11 cellular contexts compared by ENCODE assay signal in the genomic region with DNA sequence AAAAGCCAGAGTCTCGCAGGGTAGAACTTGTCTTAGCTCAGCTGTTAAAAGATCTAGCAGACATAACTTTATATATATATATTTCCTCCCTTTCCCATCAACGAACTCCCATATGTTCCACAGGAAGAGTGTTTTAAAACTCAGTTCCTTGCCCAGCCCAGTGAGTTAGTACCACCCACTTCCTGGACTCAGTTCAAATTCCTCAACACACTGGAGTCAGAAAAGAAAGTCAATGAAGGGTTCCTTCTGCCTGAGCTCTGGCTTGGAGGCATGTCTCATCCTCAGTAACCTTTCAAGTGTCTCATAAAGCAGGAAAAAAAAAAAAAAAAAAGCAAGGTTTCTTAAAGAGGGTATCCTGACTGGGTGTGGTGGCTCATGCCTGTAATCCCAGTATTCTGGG. TPM values are rescaled to one million over a fixed set of nuclear protein-coding genes. Genes with fewer than 3 reads are reported as not detected.
A peak's percentile ranks its signal among the peaks of the same experiment; 100 is the strongest.
DNase-seq lines count a peak whose midpoint lies in the region; FAIRE-seq and TF ChIP-seq lines count a peak whose summit lies in the region.
"Had no signal": no experiment of that assay in that cellular context is flagged by ENCODE, and none has a peak within 500 bp of the region (broad histone marks: within the 10 kb centered on the region; RNA-seq: fewer than 3 reads in every experiment).

No MANE protein-coding gene starts in this region.

- no peak for FAIRE-seq in GM12892 (lab: Jason Lieb, UNC)

- DNase-seq in activated T-cell treated with anti-CD3 and anti-CD28 coated beads, Interleukin-2, amount 50 U/mL, for 24 hours = no peak
- DNase-seq in activated T-cell treated with anti-CD3 and anti-CD28 coated beads, Interleukin-2, amount 50 U/mL, for 1 hour = no peak
- DNase-seq in adipocyte (ENCODE audit: low read depth) (peak; percentile 84), hepatic stellate cell (ENCODE audit: low spot score) (peak; percentile 77), superior temporal gyrus (ENCODE audit: extremely low spot score) (peak; percentile 64), GM12892 (ENCODE audit: insufficient read length) (no peak), OCI-M1 (lab: John Stamatoyannopoulos, UW) (no peak), cerebellum (ENCODE audit: low spot score) (no peak)
- DNase-seq: NCI-H2081 treated with DMSO at 0.1 percent for 48 hours had no signal

- H3K27me3 ChIP-seq in adipocyte (replicated peaks; ENCODE audit: control insufficient read depth, insufficient read depth, low read length) = no peaks in the 10 kb centered on the region
- H3K27me3 ChIP-seq: neural progenitor cell had no signal

- peaks cover 93% of the 10 kb centered on the region for H3K36me3 Mint-ChIP-seq in activated T-cell treated with anti-CD3 and anti-CD28 coated beads, Interleukin-2, amount 50 U/mL, for 24 hours (ENCODE audit: low read depth)

- H3K4me1 ChIP-seq in adipocyte (ENCODE audit: control insufficient read depth, insufficient read depth, low read length) = peaks cover 50% of the 10 kb centered on the region

- no peaks in the 10 kb centered on the region for H3K9me3 Mint-ChIP-seq in activated T-cell treated with anti-CD3 and anti-CD28 coated beads, Interleukin-2, amount 50 U/mL, for 24 hours
- H3K9me3 Mint-ChIP-seq: activated T-helper 2 cell treated with anti-CD3 and anti-CD28 coated beads, Interferon-gamma antibody, Interleukin-2, Interleukin-4, amounts not matched to agents 10 μg/mL and 5 μg/mL and 100 μg/mL, durations not matched to agents 14 hours and 24 hours and 36 hours; neural progenitor cell had no signal

- H3K36me3 ChIP-seq in adipocyte (ENCODE audit: control insufficient read depth, insufficient read depth, low read length, severe bottlenecking) = peaks cover 37% of the 10 kb centered on the region

- peak overlapping the region; percentile 89 for H3K27ac Mint-ChIP-seq in activated T-cell treated with anti-CD3 and anti-CD28 coated beads, Interleukin-2, amount 50 U/mL, for 24 hours
- H3K27ac Mint-ChIP-seq: activated T-helper 2 cell treated with anti-CD3 and anti-CD28 coated beads, Interferon-gamma antibody, Interleukin-2, Interleukin-4, amounts not matched to agents 10 μg/mL and 5 μg/mL and 100 μg/mL, durations not matched to agents 14 hours and 24 hours and 36 hours; neural progenitor cell had no signal

- H3K27me3 Mint-ChIP-seq in activated T-cell treated with anti-CD3 and anti-CD28 coated beads, Interleukin-2, amount 50 U/mL, for 24 hours = no peaks in the 10 kb centered on the region

- H3K9ac ChIP-seq in adipocyte (ENCODE audit: low read length) = no peak overlapping the region
- H3K9ac ChIP-seq: neural progenitor cell had no signal

- H3K4me1 Mint-ChIP-seq in activated T-cell treated with anti-CD3 and anti-CD28 coated beads, Interleukin-2, amount 50 U/mL, for 24 hours (ENCODE audit: low read depth) = peaks cover 81% of the 10 kb centered on the region

- no peak for TF ChIP-seq POLR2A in GM12892 (IDR thresholded peaks at IDR 0.05; ENCODE audit: low read depth, low read length)

- H3K4me3 Mint-ChIP-seq in activated T-cell treated with anti-CD3 and anti-CD28 coated beads, Interleukin-2, amount 50 U/mL, for 24 hours = peak overlapping the region; percentile 18
- H3K4me3 Mint-ChIP-seq: neural progenitor cell had no signal

- no peak overlapping the region for H3K4me3 ChIP-seq in adipocyte (ENCODE audit: low read length)
- H3K4me3 ChIP-seq: neural progenitor cell had no signal

- H3K9me3 ChIP-seq in adipocyte (ENCODE audit: control insufficient read depth, low read length) = no peaks in the 10 kb centered on the region

RNA-seq across cellular contexts. Expression of a gene that starts 15.6 kb away (rescaled TPM):
- polyA plus RNA-seq in GM12892 (2012; ENCODE audit: missing spikeins) = 390 TPM
- 124 TPM for total RNA-seq in cerebellum

RNA-seq across cellular contexts. Expression of a gene that starts 21.5 kb away (rescaled TPM):
- 0.11 TPM for polyA plus RNA-seq in GM12892 (2012; ENCODE audit: missing spikeins)
- total RNA-seq in cerebellum = not detected

RNA-seq across cellular contexts. Expression of a gene that starts 29.8 kb away (rescaled TPM):
- not detected for polyA plus RNA-seq in GM12892 (2012; ENCODE audit: missing spikeins)
- total RNA-seq in cerebellum = not detected
- total RNA-seq: activated T-helper 2 cell treated with anti-CD3 and anti-CD28 coated beads, Interferon-gamma antibody, Interleukin-2, Interleukin-4, amounts not matched to agents 10 μg/mL and 5 μg/mL and 100 μg/mL, durations not matched to agents 14 hours and 24 hours and 36 hours had no signal

RNA-seq across cellular contexts. Expression of a gene that starts 44.4 kb away (rescaled TPM):
- polyA plus RNA-seq in GM12892 (2012; ENCODE audit: missing spikeins) = 123 TPM
- 84.7 TPM for total RNA-seq in cerebellum

Comparison
In these comparisons a context has a peak if more than half of its experiments do, and no peak if none do; other contexts are left out.
1. DNase-seq: peak in adipocyte (single experiment), hepatic stellate cell (single experiment) and superior temporal gyrus (single experiment); none in activated T-cell treated with anti-CD3 and anti-CD28 coated beads, Interleukin-2, amount 50 U/mL, for 24 hours (single experiment), activated T-cell treated with anti-CD3 and anti-CD28 coated beads, Interleukin-2, amount 50 U/mL, for 1 hour (single experiment), GM12892 (single experiment), OCI-M1 (single experiment) and cerebellum (single experiment).